In the genomic region with DNA sequence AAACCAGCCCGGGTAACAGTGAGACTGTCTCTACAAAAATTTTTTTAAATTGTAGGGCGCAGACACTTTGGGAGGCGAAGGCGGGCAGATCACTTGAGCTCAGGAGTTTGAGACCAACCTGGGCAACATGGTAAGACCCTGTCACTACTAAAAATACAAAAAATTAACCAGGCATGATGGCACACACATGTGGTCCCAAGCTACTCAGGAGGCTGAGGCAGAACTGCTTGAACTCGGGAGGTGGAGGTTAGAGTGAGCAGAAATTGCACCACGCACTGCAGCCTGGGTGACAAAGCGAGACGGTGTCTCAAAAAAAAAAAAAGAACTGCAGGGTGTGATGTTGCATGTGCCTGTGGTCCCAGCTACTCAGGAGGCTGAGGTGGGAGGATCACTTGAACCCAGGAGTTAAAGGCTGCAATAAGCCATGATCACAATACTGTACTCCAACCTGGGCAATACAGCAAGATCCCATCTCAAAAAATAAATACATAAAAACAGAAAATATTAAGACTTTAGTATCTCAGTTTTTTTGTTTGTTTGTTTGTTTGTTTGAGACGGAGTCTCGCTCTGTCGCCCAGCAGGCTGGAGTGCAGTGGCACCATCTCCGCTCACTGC, we compare ENCODE assay signal across 16 cellular contexts.
"Had no signal": no experiment of that assay in that cellular context is flagged by ENCODE, and none has a peak within 500 bp of the region (broad histone marks: within the 10 kb centered on the region; RNA-seq: fewer than 3 reads in every experiment).

No MANE protein-coding gene starts in this region.

- H3K4me3 ChIP-seq: hepatocyte, ovary, smooth muscle cell, tibial artery, upper lobe of right lung had no signal

- H3K9me3 ChIP-seq: ovary, tibial artery, upper lobe of right lung had no signal

- DNase-seq: effector memory CD4-positive, alpha-beta T cell; foreskin melanocyte; head of caudate nucleus; left colon; mesendoderm; naive thymus-derived CD4-positive, alpha-beta T cell; ovary; right cardiac atrium; stimulated activated CD4-positive, alpha-beta T cell treated with anti-CD3 and anti-CD28 coated beads, Interleukin-2, amount 100 ng/mL, for 48 hours; tibial artery had no signal

- H3K27ac ChIP-seq: hepatocyte, ovary, tibial artery, upper lobe of right lung had no signal

- H3K9me3 Mint-ChIP-seq: central memory CD8-positive, alpha-beta T cell; naive thymus-derived CD4-positive, alpha-beta T cell; neural crest cell; stimulated activated naive CD8-positive, alpha-beta T cell treated with anti-CD3 and anti-CD28 coated beads, Interleukin-15, Interleukin-2, amounts not matched to agents 100 ng/mL and 50 ng/mL, for 24 hours had no signal

- H3K27me3 ChIP-seq: hepatocyte, ovary, tibial artery, upper lobe of right lung had no signal

- H3K27me3 Mint-ChIP-seq: central memory CD8-positive, alpha-beta T cell; naive thymus-derived CD4-positive, alpha-beta T cell; stimulated activated naive CD8-positive, alpha-beta T cell treated with anti-CD3 and anti-CD28 coated beads, Interleukin-15, Interleukin-2, amounts not matched to agents 100 ng/mL and 50 ng/mL, for 24 hours had no signal

- H3K4me3 Mint-ChIP-seq: central memory CD8-positive, alpha-beta T cell; naive thymus-derived CD4-positive, alpha-beta T cell; neural crest cell; stimulated activated naive CD8-positive, alpha-beta T cell treated with anti-CD3 and anti-CD28 coated beads, Interleukin-15, Interleukin-2, amounts not matched to agents 100 ng/mL and 50 ng/mL, for 24 hours had no signal

- ATAC-seq: left colon; naive thymus-derived CD4-positive, alpha-beta T cell; right cardiac atrium; upper lobe of right lung had no signal

- H3K36me3 ChIP-seq: ovary, upper lobe of right lung had no signal
